8 cellular contexts compared by ENCODE assay signal in genomic region chr2:45964226-45964841, GRCh38.
A peak's percentile ranks its signal among the peaks of the same experiment; 100 is the strongest.
DNase-seq lines count a peak whose midpoint lies in the region; TF ChIP-seq lines count a peak whose summit lies in the region.

No MANE protein-coding gene starts in this region.

- no peak overlapping the region for H3K4me3 ChIP-seq in fibroblast of pulmonary artery (replicated peaks; ENCODE audit: low read depth, low read length)
- no peak overlapping the region for H3K4me3 ChIP-seq in retinal pigment epithelial cell (ENCODE audit: low read length)

- no peak for TF ChIP-seq CTCF in fibroblast of pulmonary artery (IDR thresholded peaks at IDR 0.05; ENCODE audit: low read length, missing control alignments)
- TF ChIP-seq CTCF in retinal pigment epithelial cell (conservative IDR thresholded peaks at IDR 0.05; ENCODE audit: low read depth, low read length): no peak

- DNase-seq in activated CD4-positive, alpha-beta T cell treated with anti-CD3 and anti-CD28 coated beads for 48 hours: peak; percentile 14
- no peak for DNase-seq in activated CD4-positive, alpha-beta T cell treated with anti-CD3 and anti-CD28 coated beads for 1 hour
- peak; percentile 79 for DNase-seq in RPMI8226
- DNase-seq in fibroblast of pulmonary artery (ENCODE audit: low read depth): peak; percentile 92
- DNase-seq in retinal pigment epithelial cell (ENCODE audit: low read depth): peak; percentile 70
- no peak for DNase-seq in NCI-H526 (lab: John Stamatoyannopoulos, UW)
- DNase-seq in NAMALWA (ENCODE audit: low spot score): no peak
- DNase-seq in NCI-H774 (lab: John Stamatoyannopoulos, UW): no peak

Comparison
In these comparisons a context has a peak if more than half of its experiments do, and no peak if none do; other contexts are left out.
1. DNase-seq: peak in activated CD4-positive, alpha-beta T cell treated with anti-CD3 and anti-CD28 coated beads for 48 hours (single experiment), RPMI8226 (single experiment), fibroblast of pulmonary artery (single experiment) and retinal pigment epithelial cell (single experiment); none in activated CD4-positive, alpha-beta T cell treated with anti-CD3 and anti-CD28 coated beads for 1 hour (single experiment), NCI-H526 (0 of 2), NAMALWA (single experiment) and NCI-H774 (single experiment).